ENCODE assay signal across 8 cellular contexts in genomic region chr3:21752749-21753347, GRCh38. TPM values are rescaled to one million over a fixed set of nuclear protein-coding genes. Genes with fewer than 3 reads are reported as not detected.
DNase-seq lines count a peak whose midpoint lies in the region; ATAC-seq, FAIRE-seq and TF ChIP-seq lines count a peak whose summit lies in the region.

No MANE protein-coding gene starts in this region.

- no peaks in the 10 kb centered on the region for H3K27me3 Mint-ChIP-seq in CD8-positive, alpha-beta memory T cell

- 0% methylated on average over 3 of the region's 3 CpGs for WGBS in K562 (ENCODE audit: insufficient coverage, low coverage, missing lambda C conversion rate)

- FAIRE-seq in K562 (lab: Jason Lieb, UNC) = peak; percentile 72

- no peaks in the 10 kb centered on the region for H3K36me3 Mint-ChIP-seq in CD8-positive, alpha-beta memory T cell

- DNase-seq in NCI-H1417 (lab: John Stamatoyannopoulos, UW) (peak; percentile 22 to 66 (median 30)), K562 (ENCODE audit: extremely low read depth in 1 of 4, low spot score in 3 of 4) (peak in 3 of 4 experiments; percentile 19 to 30 (median 23)), left kidney (ENCODE audit: low read depth, low spot score) (peak; percentile 79)
- no peak for DNase-seq in CD8-positive, alpha-beta memory T cell

- no peaks in the 10 kb centered on the region for H3K4me1 Mint-ChIP-seq in CD8-positive, alpha-beta memory T cell

- H3K27ac ChIP-seq in K562 (ENCODE audit: extremely low read depth, low read depth, low read length) = no peak overlapping the region
- no peak overlapping the region for H3K27ac ChIP-seq in CD8-positive, alpha-beta memory T cell (ENCODE audit: low read depth, low read length)

- peaks cover 2 to 17% (median 9%) of the 10 kb centered on the region in 5 donors for H3K9me3 Mint-ChIP-seq in CD8-positive, alpha-beta memory T cell

- H3K36me3 ChIP-seq in K562 (ENCODE audit: control insufficient read depth, insufficient read depth, low read length) = no peaks in the 10 kb centered on the region
- H3K36me3 ChIP-seq in CD8-positive, alpha-beta memory T cell (ENCODE audit: insufficient read depth, low read length) = no peaks in the 10 kb centered on the region

- in situ Hi-C loops in K562 (cut with MboI) = no loop called here

- CTCF ChIA-PET in K562 (lab: Yijun Ruan, JAX; ENCODE audit: low intra/inter-chr PET ratio) = no interaction called here
- CTCF ChIA-PET in CD8-positive, alpha-beta memory T cell (lab: Charles Lee) = no interaction called here

- H3K9me3 ChIP-seq in K562 (replicated peaks; ENCODE audit: control insufficient read depth, insufficient read depth, low read depth, low read length) = no peaks in the 10 kb centered on the region
- H3K9me3 ChIP-seq in CD8-positive, alpha-beta memory T cell (ENCODE audit: low read length) = peaks cover 3% of the 10 kb centered on the region

- H3K4me3 ChIP-seq in K562 = no peak overlapping the region
- H3K4me3 ChIP-seq in CD8-positive, alpha-beta memory T cell (ENCODE audit: low read length) = no peak overlapping the region

- H3K9me1 ChIP-seq in K562 (ENCODE audit: control insufficient read depth, insufficient read depth, low read length) = no peaks in the 10 kb centered on the region

- TF ChIP-seq RAD21 in K562 (CRISPR knock-in tag; conservative IDR thresholded peaks at IDR 0.05 in 1 of 2, IDR thresholded peaks at IDR 0.05 in 1 of 2) = peak in 1 of 2 experiments; percentile 53; a peak in 2 of 4 replicates

- H3K27me3 ChIP-seq in K562 (ENCODE audit: control insufficient read depth in 2 of 2, insufficient read depth in 2 of 2, low read length in 2 of 2) = no peaks in the 10 kb centered on the region
- no peaks in the 10 kb centered on the region for H3K27me3 ChIP-seq in CD8-positive, alpha-beta memory T cell (ENCODE audit: insufficient read depth, low read length, poor library complexity, severe bottlenecking)

- H3K4me2 ChIP-seq in K562 (ENCODE audit: insufficient read depth, low read length) = no peak overlapping the region

- POLR2A ChIA-PET in K562 (lab: Yijun Ruan, JAX) = no interaction called here
- POLR2A ChIA-PET in CD8-positive, alpha-beta memory T cell (lab: Charles Lee) = no interaction called here

- TF ChIP-seq CTCF in GM12873 (IDR thresholded peaks at IDR 0.05; ENCODE audit: insufficient read depth, low read depth, low read length, missing control alignments) (peak; percentile 53), K562 (IDR thresholded peaks at IDR 0.05 in 2 of 3, conservative IDR thresholded peaks at IDR 0.05 in 1 of 3; ENCODE audit: insufficient read depth in 2 of 3, low read depth in 1 of 3, low read length in 3 of 3) (peak in 2 of 3 experiments; percentile 50 to 52; a peak in 3 of 6 replicates)

- no peak for TF ChIP-seq POLR2A in K562 (conservative IDR thresholded peaks at IDR 0.05)

- no peak overlapping the region for H3K27ac Mint-ChIP-seq in CD8-positive, alpha-beta memory T cell

- H3K79me2 ChIP-seq in K562 (ENCODE audit: control insufficient read depth, insufficient read depth, low read length) = no peaks in the 10 kb centered on the region

- ATAC-seq in K562 (peak; percentile 74), esophagus mucosa (no peak), HG03469 (IDR thresholded peaks at IDR 0.05; ENCODE audit: unreplicated experiment) (no peak), HG03159 (IDR thresholded peaks at IDR 0.05; ENCODE audit: unreplicated experiment) (no peak)

- H3K4me1 ChIP-seq in K562 (replicated peaks in 1 of 2; ENCODE audit: control insufficient read depth in 2 of 2, insufficient read depth in 2 of 2, low read length in 2 of 2) = no peaks in the 10 kb centered on the region
- H3K4me1 ChIP-seq in CD8-positive, alpha-beta memory T cell (ENCODE audit: insufficient read depth, low read length) = no peaks in the 10 kb centered on the region

- no peak for TF ChIP-seq EP300 in K562 (IDR thresholded peaks at IDR 0.05; ENCODE audit: low read length)

- no peak overlapping the region for H2AFZ ChIP-seq in K562 (ENCODE audit: low read depth, low read length)

- no peak overlapping the region for H3K4me3 Mint-ChIP-seq in CD8-positive, alpha-beta memory T cell

- BruUV-seq in K562 (replicated peaks; lab: Mats Ljungman, UMichigan) = no TSS peak

- intact Hi-C loops in K562 (cut with micrococcal nuclease) = loop anchor here (10.0 kb wide), 1 partner anchor 362 kb away; no protein-coding TSS in a partner anchor

- H4K20me1 ChIP-seq in K562 (replicated peaks; ENCODE audit: control insufficient read depth, insufficient read depth, low read length) = no peaks in the 10 kb centered on the region

- no peak overlapping the region for H3K9ac ChIP-seq in K562 (ENCODE audit: insufficient read depth in 1 of 2, low read depth in 2 of 2, low read length in 2 of 2)

TF ChIP-seq in K562, 482 proteins besides CTCF, POLR2A, EP300 and RAD21:
- TF ChIP-seq BCL6 (CRISPR knock-in tag; IDR thresholded peaks at IDR 0.05) = no peak
- no peak for TF ChIP-seq ZFP36 (IDR thresholded peaks at IDR 0.05; ENCODE audit: low read depth, low read length, partially characterized antibody)
- TF ChIP-seq FOXO4 (CRISPR knock-in tag; IDR thresholded peaks at IDR 0.05) = no peak
- no peak for TF ChIP-seq ZNF280A (IDR thresholded peaks at IDR 0.05; ENCODE audit: low read depth, partially characterized antibody)
- TF ChIP-seq GATA2 (CRISPR knock-in tag; IDR thresholded peaks at IDR 0.05) = no peak
- TF ChIP-seq POLR2B (IDR thresholded peaks at IDR 0.05; ENCODE audit: low read depth, partially characterized antibody) = no peak
- no peak for TF ChIP-seq NUFIP1 (IDR thresholded peaks at IDR 0.05; ENCODE audit: partially characterized antibody)
- no peak for TF ChIP-seq TOE1 (IDR thresholded peaks at IDR 0.05; ENCODE audit: borderline replicate concordance)
- no peak for TF ChIP-seq TOE1 (CRISPR knock-in tag; IDR thresholded peaks at IDR 0.05; ENCODE audit: borderline replicate concordance, low read depth)

RNA-seq across cellular contexts. Expression of gene ZNF385D, which starts 1.8 kb away (rescaled TPM):
- total RNA-seq in K562 (2011; cell fraction: chromatin; rRNA removed; ENCODE audit: low replicate concordance) = not detected in 2 replicates
- total RNA-seq in K562 (2011; cell fraction: nucleolus; rRNA removed) = not detected in 2 replicates
- not detected in 2 replicates for total RNA-seq in K562 (2011; cell fraction: nucleoplasm; rRNA removed)
- 0.24 and 1.7 TPM in 2 replicates for total RNA-seq in K562 (2014; rRNA removed)
- 0.48 and 0.51 TPM in 2 replicates for total RNA-seq in K562 (2014; rRNA removed; fragmentation: Illumina TruSeq; extraction: Trizol)
- total RNA-seq in K562 (2015; rRNA removed; fragmentation: Illumina TruSeq; extraction: Trizol) = 0.33 and 1.3 TPM in 2 replicates
- 0.66 and 0.74 TPM in 2 replicates for total RNA-seq in K562 (2021)
- 0.12 and 0.14 TPM in 2 replicates for polyA plus RNA-seq in K562 (2011; rRNA removed)
- polyA plus RNA-seq in K562 (2011; cell fraction: cytosol; rRNA removed) = under 0.01 TPM in 1 of 2 replicates, not detected in the other
- 0.04 TPM in 1 of 2 replicates, not detected in the other for polyA plus RNA-seq in K562 (2011; cell fraction: nucleus; rRNA removed)
- polyA plus RNA-seq in K562 (2012) = 0.30 and 0.66 TPM in 2 replicates
- 0.27 and 0.64 TPM in 2 replicates for polyA plus RNA-seq in K562 (2014; fragmentation: Illumina TruSeq; extraction: Trizol)
- polyA plus RNA-seq in K562 (2014; fragmentation: Nextera tagmentation; extraction: Ambion mirVana) = under 1 TPM; 0.45 to 0.80 TPM
- polyA plus RNA-seq in K562 (2014; rRNA removed) = 1.6 and 1.7 TPM in 2 replicates
- under 0.01 TPM in 1 of 2 replicates, not detected in the other for polyA minus RNA-seq in K562 (2011; rRNA and poly(A)+ RNA removed)
- not detected in 2 replicates for polyA minus RNA-seq in K562 (2011; cell fraction: cytosol; rRNA and poly(A)+ RNA removed)
- polyA minus RNA-seq in K562 (2011; cell fraction: nucleus; rRNA and poly(A)+ RNA removed) = not detected in 2 replicates
- total RNA-seq in esophagus mucosa = 1.7 TPM
- total RNA-seq in CD8-positive, alpha-beta memory T cell = not detected
- not detected for polyA plus RNA-seq in CD8-positive, alpha-beta memory T cell

Comparison
In these comparisons a context has a peak if more than half of its experiments do, and no peak if none do; other contexts are left out.
1. DNase-seq: peak in NCI-H1417 (3 of 3), K562 (3 of 4) and left kidney (single experiment); none in CD8-positive, alpha-beta memory T cell (0 of 5).